Comparison of ENCODE assay signal across 8 cellular contexts in the genomic region with DNA sequence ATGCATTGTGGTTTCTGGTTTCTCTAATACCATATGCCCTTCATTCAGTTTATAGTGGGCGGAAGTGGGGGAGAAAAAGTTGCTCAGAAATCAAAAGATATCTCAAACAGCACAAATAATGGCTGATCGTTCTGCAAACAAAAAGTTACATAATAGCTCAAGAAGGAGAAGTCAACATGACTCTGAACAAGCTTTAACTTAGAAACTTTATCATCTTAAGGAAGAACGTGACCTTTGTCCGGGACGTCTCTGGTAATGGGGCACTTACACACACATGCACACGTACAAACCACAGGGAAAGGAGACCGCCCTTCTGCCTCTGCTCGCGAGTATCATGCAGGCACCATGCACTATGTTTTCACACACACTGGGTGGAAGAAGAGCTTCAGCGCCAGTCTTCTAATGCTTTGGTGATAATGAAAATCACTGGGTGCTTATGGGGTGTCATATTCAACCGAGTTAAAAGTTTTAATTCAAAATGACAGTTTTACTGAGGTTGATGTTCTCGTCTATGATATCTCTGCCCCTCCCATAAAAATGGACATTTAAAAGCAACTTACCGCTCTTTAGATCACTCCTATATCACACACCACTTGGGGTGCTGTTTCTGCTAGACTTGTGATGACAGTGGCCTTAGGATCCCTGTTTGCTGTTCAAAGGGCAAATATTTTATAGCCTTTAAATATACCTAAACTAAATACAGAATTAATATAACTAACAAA. TPM values are rescaled to one million over a fixed set of nuclear protein-coding genes. Genes with fewer than 3 reads are reported as not detected.
DNase-seq lines count a peak whose midpoint lies in the region; ATAC-seq and TF ChIP-seq lines count a peak whose summit lies in the region.

No MANE protein-coding gene starts in this region.

- TF ChIP-seq RAD21 in SK-N-SH (IDR thresholded peaks at IDR 0.05; ENCODE audit: low read length), result no peak

- TF ChIP-seq EP300 in SK-N-SH (IDR thresholded peaks at IDR 0.05; ENCODE audit: borderline replicate concordance in 1 of 2, low read depth in 1 of 2, low read length in 1 of 2), result no peak

- H3K4me1 ChIP-seq in SK-N-SH (ENCODE audit: control insufficient read depth in 1 of 2, insufficient read depth in 2 of 2, low read depth in 1 of 2, low read length in 1 of 2) (peaks cover 0 to 9% of the 10 kb centered on the region in 2 experiments; a peak in 1 of 4 replicates), psoas muscle (peaks cover 51% of the 10 kb centered on the region)

- no peaks in the 10 kb centered on the region for H3K9me3 ChIP-seq in SK-N-SH
- no peaks in the 10 kb centered on the region for H3K9me3 ChIP-seq in psoas muscle

- no peaks in the 10 kb centered on the region for H3F3A ChIP-seq in SK-N-SH (replicated peaks; ENCODE audit: insufficient read depth)

- H3K4me2 ChIP-seq in SK-N-SH, result no peak overlapping the region

- H3K27me3 ChIP-seq in HL-60 (ENCODE audit: insufficient read depth, poor library complexity, severe bottlenecking), result no peaks in the 10 kb centered on the region
- H3K27me3 ChIP-seq in SK-N-SH (ENCODE audit: insufficient read depth), result no peaks in the 10 kb centered on the region
- H3K27me3 ChIP-seq in psoas muscle (ENCODE audit: insufficient read depth in 3 of 3, low read length in 2 of 3), result no peaks in the 10 kb centered on the region

- H3K9me2 ChIP-seq in SK-N-SH, result no peaks in the 10 kb centered on the region

- no peak for ATAC-seq in psoas muscle
- no peak for ATAC-seq in sciatic nerve
- ATAC-seq in HG03280 (IDR thresholded peaks at IDR 0.05; ENCODE audit: unreplicated experiment), result no peak

- peaks cover 0 to 18% of the 10 kb centered on the region in 2 experiments for H3K36me3 ChIP-seq in SK-N-SH (replicated peaks in 1 of 2; ENCODE audit: control insufficient read depth in 1 of 2, insufficient read depth in 2 of 2, low read length in 1 of 2)
- H3K36me3 ChIP-seq in psoas muscle (ENCODE audit: insufficient read depth in 1 of 2, low read depth in 1 of 2), result peaks cover 3 to 25% of the 10 kb centered on the region in 2 donors

- no peaks in the 10 kb centered on the region for H3K79me2 ChIP-seq in SK-N-SH (ENCODE audit: insufficient read depth)

- CTCF ChIA-PET in SK-N-SH (lab: Yijun Ruan, JAX), result interaction anchor here (0.9 to 2.3 kb wide), 7 partner anchors 12 to 278 kb away, joined by 3 to 8 read pairs (median 4); no protein-coding TSS in a partner anchor

- H3K4me3 ChIP-seq in HL-60 (replicated peaks; ENCODE audit: insufficient read depth, low read length), result no peak overlapping the region
- no peak overlapping the region for H3K4me3 ChIP-seq in SK-N-SH (ENCODE audit: low read depth in 2 of 2, low read length in 1 of 2)
- H3K4me3 ChIP-seq in psoas muscle, result no peak overlapping the region

- WGBS in SK-N-SH (ENCODE audit: low lambda C conversion rate), result 69% methylated on average over 13 of the region's 13 CpGs
- whole genome bisulfite sequencing in psoas muscle, 3 donors, result 78 to 82% (median 81%) methylated on average over 13 of the region's 13 CpGs

- peak; percentile 62 to 82 for DNase-seq in HL-60 (ENCODE audit: low read depth in 1 of 2, low spot score in 1 of 2)
- no peak for DNase-seq in SK-N-SH
- peak; percentile 92 for DNase-seq in fibroblast of gingiva (ENCODE audit: low read depth)
- no peak for DNase-seq in psoas muscle
- no peak for DNase-seq in NCI-H128 (lab: John Stamatoyannopoulos, UW; ENCODE audit: unreplicated experiment)
- no peak for DNase-seq in sciatic nerve (ENCODE audit: low spot score)
- DNase-seq in NCI-H1436 (lab: John Stamatoyannopoulos, UW), result no peak

- H3K27ac ChIP-seq in HL-60 (replicated peaks) (peak overlapping the region; percentile 75), SK-N-SH (ENCODE audit: low read depth in 2 of 2, low read length in 1 of 2) (no peak overlapping the region), psoas muscle (peak overlapping the region; percentile 56)

- POLR2A ChIA-PET in SK-N-SH (lab: Yijun Ruan, JAX), result no interaction called here

- H2AFZ ChIP-seq in SK-N-SH (ENCODE audit: low read depth), result no peak overlapping the region

- H3K9ac ChIP-seq in SK-N-SH, result no peak overlapping the region

- TF ChIP-seq CTCF in HL-60 (IDR thresholded peaks at IDR 0.05; ENCODE audit: insufficient read depth, low read length) (no peak), SK-N-SH (IDR thresholded peaks at IDR 0.05) (peak; percentile 57), psoas muscle (IDR thresholded peaks at IDR 0.05) (peak; percentile 6)

- peaks cover 28% of the 10 kb centered on the region for H4K20me1 ChIP-seq in SK-N-SH (ENCODE audit: insufficient read depth)

- intact Hi-C loops in psoas muscle (cut with DNase I), result no loop called here
- intact Hi-C loops in sciatic nerve (cut with DNase I), result no loop called here

TF ChIP-seq in SK-N-SH, 30 proteins besides CTCF, POLR2A, EP300 and RAD21:
- TF ChIP-seq RFX5 (IDR thresholded peaks at IDR 0.05; ENCODE audit: low read length) (no peak), EZH2phosphoT487 (IDR thresholded peaks at IDR 0.05; ENCODE audit: borderline replicate concordance, low read depth) (no peak), ELF1 (IDR thresholded peaks at IDR 0.05) (no peak), NFIC (IDR thresholded peaks at IDR 0.05; ENCODE audit: borderline replicate concordance) (no peak), RXRA (IDR thresholded peaks at IDR 0.05; ENCODE audit: borderline replicate concordance, low read depth) (no peak), TCF12 (IDR thresholded peaks at IDR 0.05) (no peak), GABPA (IDR thresholded peaks at IDR 0.05; ENCODE audit: low read depth) (no peak), NRF1 (IDR thresholded peaks at IDR 0.05; ENCODE audit: low read depth, low read length) (no peak), JUND (IDR thresholded peaks at IDR 0.05) (no peak), FOXJ3 (CRISPR knock-in tag; IDR thresholded peaks at IDR 0.05) (no peak)
- TF ChIP-seq, protein P1, sequence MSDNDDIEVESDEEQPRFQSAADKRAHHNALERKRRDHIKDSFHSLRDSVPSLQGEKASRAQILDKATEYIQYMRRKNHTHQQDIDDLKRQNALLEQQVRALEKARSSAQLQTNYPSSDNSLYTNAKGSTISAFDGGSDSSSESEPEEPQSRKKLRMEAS (IDR thresholded peaks at IDR 0.05; ENCODE audit: low read depth), result no peak
- TF ChIP-seq, protein P2, sequence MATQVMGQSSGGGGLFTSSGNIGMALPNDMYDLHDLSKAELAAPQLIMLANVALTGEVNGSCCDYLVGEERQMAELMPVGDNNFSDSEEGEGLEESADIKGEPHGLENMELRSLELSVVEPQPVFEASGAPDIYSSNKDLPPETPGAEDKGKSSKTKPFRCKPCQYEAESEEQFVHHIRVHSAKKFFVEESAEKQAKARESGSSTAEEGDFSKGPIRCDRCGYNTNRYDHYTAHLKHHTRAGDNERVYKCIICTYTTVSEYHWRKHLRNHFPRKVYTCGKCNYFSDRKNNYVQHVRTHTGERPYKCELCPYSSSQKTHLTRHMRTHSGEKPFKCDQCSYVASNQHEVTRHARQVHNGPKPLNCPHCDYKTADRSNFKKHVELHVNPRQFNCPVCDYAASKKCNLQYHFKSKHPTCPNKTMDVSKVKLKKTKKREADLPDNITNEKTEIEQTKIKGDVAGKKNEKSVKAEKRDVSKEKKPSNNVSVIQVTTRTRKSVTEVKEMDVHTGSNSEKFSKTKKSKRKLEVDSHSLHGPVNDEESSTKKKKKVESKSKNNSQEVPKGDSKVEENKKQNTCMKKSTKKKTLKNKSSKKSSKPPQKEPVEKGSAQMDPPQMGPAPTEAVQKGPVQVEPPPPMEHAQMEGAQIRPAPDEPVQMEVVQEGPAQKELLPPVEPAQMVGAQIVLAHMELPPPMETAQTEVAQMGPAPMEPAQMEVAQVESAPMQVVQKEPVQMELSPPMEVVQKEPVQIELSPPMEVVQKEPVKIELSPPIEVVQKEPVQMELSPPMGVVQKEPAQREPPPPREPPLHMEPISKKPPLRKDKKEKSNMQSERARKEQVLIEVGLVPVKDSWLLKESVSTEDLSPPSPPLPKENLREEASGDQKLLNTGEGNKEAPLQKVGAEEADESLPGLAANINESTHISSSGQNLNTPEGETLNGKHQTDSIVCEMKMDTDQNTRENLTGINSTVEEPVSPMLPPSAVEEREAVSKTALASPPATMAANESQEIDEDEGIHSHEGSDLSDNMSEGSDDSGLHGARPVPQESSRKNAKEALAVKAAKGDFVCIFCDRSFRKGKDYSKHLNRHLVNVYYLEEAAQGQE (IDR thresholded peaks at IDR 0.05; ENCODE audit: low read depth, low read length), result no peak
- TF ChIP-seq, protein P3, sequence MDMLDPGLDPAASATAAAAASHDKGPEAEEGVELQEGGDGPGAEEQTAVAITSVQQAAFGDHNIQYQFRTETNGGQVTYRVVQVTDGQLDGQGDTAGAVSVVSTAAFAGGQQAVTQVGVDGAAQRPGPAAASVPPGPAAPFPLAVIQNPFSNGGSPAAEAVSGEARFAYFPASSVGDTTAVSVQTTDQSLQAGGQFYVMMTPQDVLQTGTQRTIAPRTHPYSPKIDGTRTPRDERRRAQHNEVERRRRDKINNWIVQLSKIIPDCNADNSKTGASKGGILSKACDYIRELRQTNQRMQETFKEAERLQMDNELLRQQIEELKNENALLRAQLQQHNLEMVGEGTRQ (IDR thresholded peaks at IDR 0.05; ENCODE audit: borderline replicate concordance, low read depth, low read length), result no peak
TF ChIP-seq in SK-N-SH: peak in this region for 0.

RNA-seq across cellular contexts. Expression of a gene that starts 4.7 kb away (rescaled TPM):
- polyA plus RNA-seq in SK-N-SH (2012; rRNA removed), result 285 and 309 TPM in 2 replicates
- polyA plus RNA-seq in SK-N-SH (2012; cell fraction: cytosol; rRNA removed), result 143 and 157 TPM in 2 replicates
- 1,026 and 1,160 TPM in 2 replicates for polyA plus RNA-seq in SK-N-SH (2012; cell fraction: nucleus; rRNA removed)
- 100 to 1,000 TPM in 2 of 4 donors, 10 to 100 TPM in 2; 20.7 to 279 (median 95.1) TPM for total RNA-seq in psoas muscle
- 10 to 100 TPM; 15.5 to 51.0 (median 33.8) TPM for polyA plus RNA-seq in psoas muscle
- total RNA-seq in sciatic nerve, result 209 TPM

Comparison
In these comparisons a context has a peak if more than half of its experiments do, and no peak if none do; other contexts are left out.
1. DNase-seq: peak in HL-60 (2 of 2) and fibroblast of gingiva (single experiment); none in SK-N-SH (single experiment), psoas muscle (0 of 2), NCI-H128 (single experiment), sciatic nerve (single experiment) and NCI-H1436 (single experiment).
2. H3K27ac ChIP-seq: peak in HL-60 (single experiment) and psoas muscle (single experiment); none in SK-N-SH (0 of 2).